In genomic region chr16:67659675-67660563, GRCh38 we compare ENCODE assay signal across 1 cellular context.
TF ChIP-seq lines count a peak whose summit lies in the region.

Gene ACD (minus strand): TSS chr16:67660260. CDS start chr16:67660220, 40 bp downstream.

TF ChIP-seq in HEK293, 187 proteins besides CTCF, POLR2A, EP300 and RAD21 (continued from another document):
- TF ChIP-seq, protein P1, sequence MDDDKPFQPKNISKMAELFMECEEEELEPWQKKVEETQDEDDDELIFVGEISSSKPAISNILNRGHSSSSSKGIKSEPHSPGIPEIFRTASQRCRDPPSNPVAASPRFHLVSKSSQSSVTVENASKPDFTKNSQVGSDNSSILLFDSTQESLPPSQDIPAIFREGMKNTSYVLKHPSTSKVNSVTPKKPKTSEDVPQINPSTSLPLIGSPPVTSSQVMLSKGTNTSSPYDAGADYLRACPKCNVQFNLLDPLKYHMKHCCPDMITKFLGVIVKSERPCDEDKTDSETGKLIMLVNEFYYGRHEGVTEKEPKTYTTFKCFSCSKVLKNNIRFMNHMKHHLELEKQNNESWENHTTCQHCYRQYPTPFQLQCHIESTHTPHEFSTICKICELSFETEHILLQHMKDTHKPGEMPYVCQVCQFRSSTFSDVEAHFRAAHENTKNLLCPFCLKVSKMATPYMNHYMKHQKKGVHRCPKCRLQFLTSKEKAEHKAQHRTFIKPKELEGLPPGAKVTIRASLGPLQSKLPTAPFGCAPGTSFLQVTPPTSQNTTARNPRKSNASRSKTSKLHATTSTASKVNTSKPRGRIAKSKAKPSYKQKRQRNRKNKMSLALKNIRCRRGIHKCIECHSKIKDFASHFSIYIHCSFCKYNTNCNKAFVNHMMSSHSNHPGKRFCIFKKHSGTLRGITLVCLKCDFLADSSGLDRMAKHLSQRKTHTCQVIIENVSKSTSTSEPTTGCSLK (tag by site-specific recombination; IDR thresholded peaks at IDR 0.05) = no peak
- TF ChIP-seq ZBTB26 (tag by site-specific recombination; optimal IDR thresholded peaks at IDR 0.05) = peak; percentile 73
- TF ChIP-seq ZBTB1 (tag by site-specific recombination; IDR thresholded peaks at IDR 0.05) = no peak
- TF ChIP-seq, protein P2, sequence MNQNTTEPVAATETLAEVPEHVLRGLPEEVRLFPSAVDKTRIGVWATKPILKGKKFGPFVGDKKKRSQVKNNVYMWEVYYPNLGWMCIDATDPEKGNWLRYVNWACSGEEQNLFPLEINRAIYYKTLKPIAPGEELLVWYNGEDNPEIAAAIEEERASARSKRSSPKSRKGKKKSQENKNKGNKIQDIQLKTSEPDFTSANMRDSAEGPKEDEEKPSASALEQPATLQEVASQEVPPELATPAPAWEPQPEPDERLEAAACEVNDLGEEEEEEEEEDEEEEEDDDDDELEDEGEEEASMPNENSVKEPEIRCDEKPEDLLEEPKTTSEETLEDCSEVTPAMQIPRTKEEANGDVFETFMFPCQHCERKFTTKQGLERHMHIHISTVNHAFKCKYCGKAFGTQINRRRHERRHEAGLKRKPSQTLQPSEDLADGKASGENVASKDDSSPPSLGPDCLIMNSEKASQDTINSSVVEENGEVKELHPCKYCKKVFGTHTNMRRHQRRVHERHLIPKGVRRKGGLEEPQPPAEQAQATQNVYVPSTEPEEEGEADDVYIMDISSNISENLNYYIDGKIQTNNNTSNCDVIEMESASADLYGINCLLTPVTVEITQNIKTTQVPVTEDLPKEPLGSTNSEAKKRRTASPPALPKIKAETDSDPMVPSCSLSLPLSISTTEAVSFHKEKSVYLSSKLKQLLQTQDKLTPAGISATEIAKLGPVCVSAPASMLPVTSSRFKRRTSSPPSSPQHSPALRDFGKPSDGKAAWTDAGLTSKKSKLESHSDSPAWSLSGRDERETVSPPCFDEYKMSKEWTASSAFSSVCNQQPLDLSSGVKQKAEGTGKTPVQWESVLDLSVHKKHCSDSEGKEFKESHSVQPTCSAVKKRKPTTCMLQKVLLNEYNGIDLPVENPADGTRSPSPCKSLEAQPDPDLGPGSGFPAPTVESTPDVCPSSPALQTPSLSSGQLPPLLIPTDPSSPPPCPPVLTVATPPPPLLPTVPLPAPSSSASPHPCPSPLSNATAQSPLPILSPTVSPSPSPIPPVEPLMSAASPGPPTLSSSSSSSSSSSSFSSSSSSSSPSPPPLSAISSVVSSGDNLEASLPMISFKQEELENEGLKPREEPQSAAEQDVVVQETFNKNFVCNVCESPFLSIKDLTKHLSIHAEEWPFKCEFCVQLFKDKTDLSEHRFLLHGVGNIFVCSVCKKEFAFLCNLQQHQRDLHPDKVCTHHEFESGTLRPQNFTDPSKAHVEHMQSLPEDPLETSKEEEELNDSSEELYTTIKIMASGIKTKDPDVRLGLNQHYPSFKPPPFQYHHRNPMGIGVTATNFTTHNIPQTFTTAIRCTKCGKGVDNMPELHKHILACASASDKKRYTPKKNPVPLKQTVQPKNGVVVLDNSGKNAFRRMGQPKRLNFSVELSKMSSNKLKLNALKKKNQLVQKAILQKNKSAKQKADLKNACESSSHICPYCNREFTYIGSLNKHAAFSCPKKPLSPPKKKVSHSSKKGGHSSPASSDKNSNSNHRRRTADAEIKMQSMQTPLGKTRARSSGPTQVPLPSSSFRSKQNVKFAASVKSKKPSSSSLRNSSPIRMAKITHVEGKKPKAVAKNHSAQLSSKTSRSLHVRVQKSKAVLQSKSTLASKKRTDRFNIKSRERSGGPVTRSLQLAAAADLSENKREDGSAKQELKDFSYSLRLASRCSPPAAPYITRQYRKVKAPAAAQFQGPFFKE (tag by site-specific recombination; IDR thresholded peaks at IDR 0.05; ENCODE audit: borderline replicate concordance) = 0 out of 2 replicates have a peak, but pooled peaks have one; percentile 96
- TF ChIP-seq ZNF366 (tag by site-specific recombination; conservative IDR thresholded peaks at IDR 0.05) = no peak
- peak; percentile 69; the same call in 1 of the 2 replicates for TF ChIP-seq KLF7 (tag by site-specific recombination; IDR thresholded peaks at IDR 0.05; ENCODE audit: borderline replicate concordance)
- TF ChIP-seq ZNF426 (tag by site-specific recombination; IDR thresholded peaks at IDR 0.05) = no peak
- no peak for TF ChIP-seq ZFP41 (tag by site-specific recombination; IDR thresholded peaks at IDR 0.05; ENCODE audit: borderline replicate concordance)
- TF ChIP-seq KLF8 (tag by site-specific recombination; IDR thresholded peaks at IDR 0.05) = peak; percentile 73; the same call in 1 of the 2 replicates
- no peak for TF ChIP-seq KLF17 (tag by site-specific recombination; IDR thresholded peaks at IDR 0.05)
- peak; percentile 73 for TF ChIP-seq ZXDB (tag by site-specific recombination; IDR thresholded peaks at IDR 0.05)
